In genomic region chr4:78764498-78764961, GRCh38 we compare ENCODE assay signal across 1 cellular context.
A peak's percentile ranks its signal among the peaks of the same experiment; 100 is the strongest.
TF ChIP-seq lines count a peak whose summit lies in the region.

No MANE protein-coding gene starts in this region.

TF ChIP-seq in K562, 482 proteins besides CTCF, POLR2A, EP300 and RAD21 (continued from another document):
- TF ChIP-seq, protein P1, sequence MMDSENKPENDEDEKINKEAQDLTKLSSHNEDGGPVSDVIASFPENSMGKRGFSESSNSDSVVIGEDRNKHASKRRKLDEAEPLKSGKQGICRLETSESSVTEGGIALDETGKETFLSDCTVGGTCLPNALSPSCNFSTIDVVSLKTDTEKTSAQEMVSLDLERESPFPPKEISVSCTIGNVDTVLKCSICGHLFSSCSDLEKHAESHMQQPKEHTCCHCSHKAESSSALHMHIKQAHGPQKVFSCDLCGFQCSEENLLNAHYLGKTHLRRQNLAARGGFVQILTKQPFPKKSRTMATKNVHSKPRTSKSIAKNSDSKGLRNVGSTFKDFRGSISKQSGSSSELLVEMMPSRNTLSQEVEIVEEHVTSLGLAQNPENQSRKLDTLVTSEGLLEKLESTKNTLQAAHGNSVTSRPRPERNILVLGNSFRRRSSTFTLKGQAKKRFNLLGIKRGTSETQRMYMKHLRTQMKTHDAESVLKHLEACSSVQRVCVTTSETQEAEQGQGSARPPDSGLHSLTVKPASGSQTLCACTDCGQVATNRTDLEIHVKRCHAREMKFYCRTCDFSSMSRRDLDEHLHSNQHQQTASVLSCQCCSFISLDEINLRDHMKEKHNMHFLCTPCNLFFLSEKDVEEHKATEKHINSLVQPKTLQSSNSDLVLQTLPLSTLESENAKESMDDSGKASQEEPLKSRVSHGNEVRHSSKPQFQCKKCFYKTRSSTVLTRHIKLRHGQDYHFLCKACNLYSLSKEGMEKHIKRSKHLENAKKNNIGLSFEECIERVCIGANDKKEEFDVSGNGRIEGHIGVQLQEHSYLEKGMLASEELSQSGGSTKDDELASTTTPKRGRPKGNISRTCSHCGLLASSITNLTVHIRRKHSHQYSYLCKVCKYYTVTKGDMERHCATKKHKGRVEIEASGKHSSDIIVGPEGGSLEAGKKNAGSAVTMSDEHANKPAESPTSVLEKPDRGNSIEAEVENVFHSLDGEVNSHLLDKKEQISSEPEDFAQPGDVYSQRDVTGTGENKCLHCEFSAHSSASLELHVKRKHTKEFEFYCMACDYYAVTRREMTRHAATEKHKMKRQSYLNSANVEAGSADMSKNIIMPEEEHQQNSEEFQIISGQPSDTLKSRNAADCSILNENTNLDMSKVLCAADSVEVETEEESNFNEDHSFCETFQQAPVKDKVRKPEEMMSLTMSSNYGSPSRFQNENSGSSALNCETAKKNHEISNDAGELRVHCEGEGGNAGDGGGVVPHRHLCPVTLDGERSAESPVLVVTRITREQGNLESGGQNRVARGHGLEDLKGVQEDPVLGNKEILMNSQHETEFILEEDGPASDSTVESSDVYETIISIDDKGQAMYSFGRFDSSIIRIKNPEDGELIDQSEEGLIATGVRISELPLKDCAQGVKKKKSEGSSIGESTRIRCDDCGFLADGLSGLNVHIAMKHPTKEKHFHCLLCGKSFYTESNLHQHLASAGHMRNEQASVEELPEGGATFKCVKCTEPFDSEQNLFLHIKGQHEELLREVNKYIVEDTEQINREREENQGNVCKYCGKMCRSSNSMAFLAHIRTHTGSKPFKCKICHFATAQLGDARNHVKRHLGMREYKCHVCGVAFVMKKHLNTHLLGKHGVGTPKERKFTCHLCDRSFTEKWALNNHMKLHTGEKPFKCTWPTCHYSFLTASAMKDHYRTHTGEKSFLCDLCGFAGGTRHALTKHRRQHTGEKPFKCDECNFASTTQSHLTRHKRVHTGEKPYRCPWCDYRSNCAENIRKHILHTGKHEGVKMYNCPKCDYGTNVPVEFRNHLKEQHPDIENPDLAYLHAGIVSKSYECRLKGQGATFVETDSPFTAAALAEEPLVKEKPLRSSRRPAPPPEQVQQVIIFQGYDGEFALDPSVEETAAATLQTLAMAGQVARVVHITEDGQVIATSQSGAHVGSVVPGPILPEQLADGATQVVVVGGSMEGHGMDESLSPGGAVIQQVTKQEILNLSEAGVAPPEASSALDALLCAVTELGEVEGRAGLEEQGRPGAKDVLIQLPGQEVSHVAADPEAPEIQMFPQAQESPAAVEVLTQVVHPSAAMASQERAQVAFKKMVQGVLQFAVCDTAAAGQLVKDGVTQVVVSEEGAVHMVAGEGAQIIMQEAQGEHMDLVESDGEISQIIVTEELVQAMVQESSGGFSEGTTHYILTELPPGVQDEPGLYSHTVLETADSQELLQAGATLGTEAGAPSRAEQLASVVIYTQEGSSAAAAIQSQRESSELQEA (IDR thresholded peaks at IDR 0.05; ENCODE audit: low read depth), result no peak
- TF ChIP-seq PTTG1 (tag; IDR thresholded peaks at IDR 0.05; ENCODE audit: low read depth) (no peak), MTA1 (IDR thresholded peaks at IDR 0.05; ENCODE audit: borderline replicate concordance) (peak; percentile 69; the same call in 1 of the 2 replicates), TEAD4 (IDR thresholded peaks at IDR 0.05; ENCODE audit: low read length) (peak; percentile 81), TEAD4 (CRISPR knock-in tag; IDR thresholded peaks at IDR 0.05; ENCODE audit: borderline replicate concordance) (no peak), JUND (IDR thresholded peaks at IDR 0.05; ENCODE audit: borderline replicate concordance, low read depth, low read length) (peak; percentile 75), JUND (tag; IDR thresholded peaks at IDR 0.05; ENCODE audit: borderline replicate concordance, low read depth, low read length) (peak; percentile 76; the same call in 2 of the 3 replicates), ZEB2 (IDR thresholded peaks at IDR 0.05) (peak; percentile 26; the same call in 1 of the 2 replicates), SIN3A (IDR thresholded peaks at IDR 0.05; ENCODE audit: borderline replicate concordance in 2 of 2, control insufficient read depth in 1 of 2, low read depth in 2 of 2, low read length in 2 of 2) (no peak), ZNF551 (CRISPR knock-in tag; IDR thresholded peaks at IDR 0.05) (no peak), ATF1 (CRISPR knock-in tag; IDR thresholded peaks at IDR 0.05) (no peak), ATF1 (tag; IDR thresholded peaks at IDR 0.05) (peak; percentile 64), KLF10 (CRISPR knock-in tag; IDR thresholded peaks at IDR 0.05) (no peak), TAL1 (IDR thresholded peaks at IDR 0.05) (peak; percentile 72), ARID1B (IDR thresholded peaks at IDR 0.05) (peak; percentile 91), CREM (IDR thresholded peaks at IDR 0.05; ENCODE audit: low read depth) (no peak; the same call in 1 of the 2 replicates), ZNF384 (IDR thresholded peaks at IDR 0.05; ENCODE audit: low read depth, low read length) (peak; percentile 51; the same call in 1 of the 2 replicates), CEBPG (CRISPR knock-in tag; IDR thresholded peaks at IDR 0.05) (peak; percentile 53; the same call in 1 of the 2 replicates), CEBPG (tag; conservative IDR thresholded peaks at IDR 0.05 in 1 of 2, IDR thresholded peaks at IDR 0.05 in 1 of 2) (peak in 1 of 2 experiments; percentile 69; a peak in 2 of 4 replicates), FOXA3 (CRISPR knock-in tag; conservative IDR thresholded peaks at IDR 0.05 in 1 of 2, IDR thresholded peaks at IDR 0.05 in 1 of 2) (peak in 1 of 2 experiments; percentile 58; a peak in 2 of 4 replicates), NFATC3 (IDR thresholded peaks at IDR 0.05) (0 out of 2 replicates have a peak, but pooled peaks have one; percentile 64), ID3 (CRISPR knock-in tag; IDR thresholded peaks at IDR 0.05) (no peak), ID3 (tag; IDR thresholded peaks at IDR 0.05) (no peak), MTA2 (IDR thresholded peaks at IDR 0.05; ENCODE audit: low read depth) (peak; percentile 59), TAF7 (tag; IDR thresholded peaks at IDR 0.05) (no peak), TOE1 (IDR thresholded peaks at IDR 0.05; ENCODE audit: borderline replicate concordance) (peak; percentile 62; the same call in 1 of the 2 replicates), TOE1 (CRISPR knock-in tag; IDR thresholded peaks at IDR 0.05; ENCODE audit: borderline replicate concordance, low read depth) (no peak), DACH1 (IDR thresholded peaks at IDR 0.05; ENCODE audit: partially characterized antibody) (peak; percentile 86), ERF (CRISPR knock-in tag; IDR thresholded peaks at IDR 0.05) (no peak), POLR2H (tag; IDR thresholded peaks at IDR 0.05; ENCODE audit: low read depth) (peak; percentile 53; the same call in 1 of the 2 replicates), PKNOX1 (IDR thresholded peaks at IDR 0.05) (peak; percentile 52), RBFOX2 (IDR thresholded peaks at IDR 0.05; ENCODE audit: low read depth, low read length) (peak; percentile 38; the same call in 1 of the 2 replicates), ZBTB40 (IDR thresholded peaks at IDR 0.05) (no peak), ZBTB40 (CRISPR knock-in tag; IDR thresholded peaks at IDR 0.05) (no peak), RCOR1 (IDR thresholded peaks at IDR 0.05; ENCODE audit: borderline replicate concordance in 1 of 2, low read depth in 2 of 2, low read length in 2 of 2) (0 out of 4 replicates have a peak, but pooled peaks of 1 of the 2 experiments have one; percentile 31), KDM1A (IDR thresholded peaks at IDR 0.05) (peak; percentile 8 to 22; a peak in 1 of 4 replicates), NR3C1 (CRISPR knock-in tag; IDR thresholded peaks at IDR 0.05) (no peak), CBFA2T3 (IDR thresholded peaks at IDR 0.05) (peak; percentile 81), STAT5A (IDR thresholded peaks at IDR 0.05; ENCODE audit: borderline replicate concordance, low read length) (peak; percentile 32; the same call in 1 of the 2 replicates), ILK (tag; IDR thresholded peaks at IDR 0.05; ENCODE audit: borderline replicate concordance, low read depth) (no peak), SMARCB1 (IDR thresholded peaks at IDR 0.05; ENCODE audit: insufficient read length, low read depth) (peak; percentile 53), ZNF324 (CRISPR knock-in tag; IDR thresholded peaks at IDR 0.05) (no peak), DPF2 (IDR thresholded peaks at IDR 0.05) (peak; percentile 94), SREBF2 (CRISPR knock-in tag; IDR thresholded peaks at IDR 0.05) (no peak)
- TF ChIP-seq, protein P2, sequence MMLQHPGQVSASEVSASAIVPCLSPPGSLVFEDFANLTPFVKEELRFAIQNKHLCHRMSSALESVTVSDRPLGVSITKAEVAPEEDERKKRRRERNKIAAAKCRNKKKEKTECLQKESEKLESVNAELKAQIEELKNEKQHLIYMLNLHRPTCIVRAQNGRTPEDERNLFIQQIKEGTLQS (IDR thresholded peaks at IDR 0.05), result peak; percentile 87
- TF ChIP-seq, protein P2 (CRISPR knock-in tag; conservative IDR thresholded peaks at IDR 0.05), result no peak
